In genomic region chr11:115885446-115885978, GRCh38 we compare ENCODE assay signal across 21 cellular contexts.
"Had no signal": no experiment of that assay in that cellular context is flagged by ENCODE, and none has a peak within 500 bp of the region (broad histone marks: within the 10 kb centered on the region; RNA-seq: fewer than 3 reads in every experiment).

No MANE protein-coding gene starts in this region.

- H3K27me3 ChIP-seq: brain microvascular endothelial cell, hepatocyte had no signal

- H3K4me1 ChIP-seq: lower lobe of right lung had no signal

- H3K27ac Mint-ChIP-seq: activated CD8-positive, alpha-beta T cell treated with anti-CD3 and anti-CD28 coated beads for 36 hours; activated naive CD4-positive, alpha-beta T cell treated with anti-CD3 and anti-CD28 coated beads for 36 hours; activated T-cell treated with anti-CD3 and anti-CD28 coated beads, Interleukin-2, amount 50 U/mL, for 24 hours; WTC11 had no signal

- H3K36me3 ChIP-seq: brain microvascular endothelial cell, esophagus squamous epithelium, lower lobe of right lung had no signal

- DNase-seq: activated CD4-positive, alpha-beta T cell treated with anti-CD3 and anti-CD28 coated beads for 4 hours; activated CD8-positive, alpha-beta T cell treated with anti-CD3 and anti-CD28 coated beads for 36 hours; activated naive CD4-positive, alpha-beta T cell treated with anti-CD3 and anti-CD28 coated beads for 36 hours; activated T-cell treated with anti-CD3 and anti-CD28 coated beads, Interleukin-2, amount 50 U/mL, for 24 hours; brain microvascular endothelial cell; effector CD4-positive, alpha-beta T cell; esophagus squamous epithelium; left cardiac atrium; lower lobe of right lung; midbrain; stimulated activated CD4-positive, alpha-beta T cell treated with anti-CD3 and anti-CD28 coated beads, Interleukin-12 subunit alpha, Interleukin-12 subunit beta, amount 100 ng/mL, for 4 hours; stimulated activated CD4-positive, alpha-beta T cell treated with anti-CD3 and anti-CD28 coated beads, Interleukin-1b, Interleukin-23, amount 100 ng/mL, for 48 hours; stimulated activated CD8-positive, alpha-beta memory T cell treated with anti-CD3 and anti-CD28 coated beads, Interleukin-4, amount 100 ng/mL, for 48 hours; stimulated activated naive CD4-positive, alpha-beta T cell had no signal

- H3K4me3 Mint-ChIP-seq: activated CD8-positive, alpha-beta T cell treated with anti-CD3 and anti-CD28 coated beads for 36 hours; activated naive CD4-positive, alpha-beta T cell treated with anti-CD3 and anti-CD28 coated beads for 36 hours; activated T-cell treated with anti-CD3 and anti-CD28 coated beads, Interleukin-2, amount 50 U/mL, for 24 hours; WTC11 had no signal

- H3K79me2 ChIP-seq: hepatocyte had no signal

- H3K27ac ChIP-seq: brain microvascular endothelial cell, coronary artery, esophagus squamous epithelium, hepatocyte, lower lobe of right lung, SK-N-MC had no signal

- H3K27me3 Mint-ChIP-seq: activated CD8-positive, alpha-beta T cell treated with anti-CD3 and anti-CD28 coated beads for 36 hours had no signal

- FAIRE-seq: endothelial cell of umbilical vein, islet of Langerhans, TTC549 had no signal

- H3K9me3 Mint-ChIP-seq: activated CD8-positive, alpha-beta T cell treated with anti-CD3 and anti-CD28 coated beads for 36 hours had no signal

- H3K4me3 ChIP-seq: coronary artery, esophagus squamous epithelium, hepatocyte, lower lobe of right lung, SK-N-MC had no signal

- ATAC-seq: activated CD8-positive, alpha-beta T cell treated with anti-CD3 and anti-CD28 coated beads for 36 hours had no signal
